In the genomic region with DNA sequence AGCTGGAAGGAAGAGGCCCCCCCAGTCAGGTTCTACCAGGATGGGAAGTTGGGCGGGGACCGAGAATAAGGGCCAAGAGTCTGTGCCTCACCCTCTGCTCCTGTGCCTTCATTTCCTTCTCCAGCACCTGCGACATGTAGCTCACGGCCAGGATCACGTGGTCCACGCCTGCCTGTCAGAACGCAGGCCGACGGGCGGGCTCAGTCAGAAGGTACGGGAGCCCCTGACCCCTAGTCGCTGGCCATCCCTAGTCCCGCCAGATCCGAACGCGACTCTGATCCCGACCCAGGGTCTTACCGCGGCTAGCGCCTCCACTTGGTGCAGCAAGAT, we compare ENCODE assay signal across 8 cellular contexts. TPM values are rescaled to one million over a fixed set of nuclear protein-coding genes. Genes with fewer than 3 reads are reported as not detected.
DNase-seq lines count a peak whose midpoint lies in the region; TF ChIP-seq lines count a peak whose summit lies in the region.

No MANE protein-coding gene starts in this region.

- TF ChIP-seq POLR2A in spleen (IDR thresholded peaks at IDR 0.05) = no peak

- peak; percentile 67 to 73 for DNase-seq in Caco-2
- peak; percentile 32 for DNase-seq in HT1080 (ENCODE audit: low read depth)
- DNase-seq in MCF 10A (ENCODE audit: unreplicated experiment) = peak; percentile 45
- peak; percentile 36 to 42 (median 40) for DNase-seq in immature natural killer cell
- DNase-seq in spleen = peak; percentile 93
- no peak for DNase-seq in HPDE6-E6E7 (ENCODE audit: extremely low spot score)
- no peak for DNase-seq in NCI-H187 treated with DMSO at 0.1 percent for 48 hours (lab: John Stamatoyannopoulos, UW)

- H3K36me3 Mint-ChIP-seq in Caco-2 (ENCODE audit: insufficient read depth, unreplicated experiment) (peaks cover 76% of the 10 kb centered on the region), MCF 10A (ENCODE audit: insufficient read depth, unreplicated experiment) (peaks cover 73% of the 10 kb centered on the region), immature natural killer cell (no peaks in the 10 kb centered on the region)
- H3K36me3 Mint-ChIP-seq in T-helper 1 cell treated with Interleukin-12 subunit alpha and Interleukin-12 subunit beta and Interleukin-4 antibody, amounts not matched to agents 30 μg/mL and 1 μg/mL, for 36 hours (ENCODE audit: low read depth) = peaks cover 24% of the 10 kb centered on the region

- H3K27me3 Mint-ChIP-seq in Caco-2 (ENCODE audit: insufficient read depth, unreplicated experiment) (no peaks in the 10 kb centered on the region), MCF 10A (ENCODE audit: insufficient read depth, unreplicated experiment) (no peaks in the 10 kb centered on the region), immature natural killer cell (ENCODE audit: low read depth in 3 of 3) (peaks cover 4 to 11% (median 6%) of the 10 kb centered on the region in 3 donors)
- H3K27me3 Mint-ChIP-seq in T-helper 1 cell treated with Interleukin-12 subunit alpha and Interleukin-12 subunit beta and Interleukin-4 antibody, amounts not matched to agents 30 μg/mL and 1 μg/mL, for 36 hours (ENCODE audit: low read depth) = no peaks in the 10 kb centered on the region

- no peak for TF ChIP-seq CTCF in Caco-2 (IDR thresholded peaks at IDR 0.05; ENCODE audit: insufficient read depth in 1 of 2, low read depth in 1 of 2, low read length in 1 of 2, severe bottlenecking in 1 of 2, unreplicated experiment in 1 of 2)
- no peak for TF ChIP-seq CTCF in MCF 10A (IDR thresholded peaks at IDR 0.05; ENCODE audit: unreplicated experiment)
- no peak for TF ChIP-seq CTCF in spleen (IDR thresholded peaks at IDR 0.05 in 8 of 11, conservative IDR thresholded peaks at IDR 0.05 in 3 of 11)

- peak overlapping the region; percentile 79 for H3K4me3 Mint-ChIP-seq in Caco-2 (ENCODE audit: unreplicated experiment)
- H3K4me3 Mint-ChIP-seq in T-helper 1 cell treated with Interleukin-12 subunit alpha and Interleukin-12 subunit beta and Interleukin-4 antibody, amounts not matched to agents 30 μg/mL and 1 μg/mL, for 36 hours = peak overlapping the region; percentile 94
- H3K4me3 Mint-ChIP-seq in MCF 10A (ENCODE audit: unreplicated experiment) = peak overlapping the region; percentile 83
- H3K4me3 Mint-ChIP-seq in immature natural killer cell = peak overlapping the region; percentile 92 to 95 (median 92)

- H3K36me3 ChIP-seq in Caco-2 (ENCODE audit: control insufficient read depth, insufficient read depth, low read length) = peaks cover 4% of the 10 kb centered on the region
- peaks cover 4 to 62% (median 40%) of the 10 kb centered on the region in 6 donors for H3K36me3 ChIP-seq in spleen

- H3K9me3 Mint-ChIP-seq in Caco-2 (ENCODE audit: unreplicated experiment) = no peaks in the 10 kb centered on the region
- H3K9me3 Mint-ChIP-seq in T-helper 1 cell treated with Interleukin-12 subunit alpha and Interleukin-12 subunit beta and Interleukin-4 antibody, amounts not matched to agents 30 μg/mL and 1 μg/mL, for 36 hours = no peaks in the 10 kb centered on the region
- H3K9me3 Mint-ChIP-seq in MCF 10A (ENCODE audit: unreplicated experiment) = no peaks in the 10 kb centered on the region
- peaks cover 0 to 1% (median 0%) of the 10 kb centered on the region in 6 donors for H3K9me3 Mint-ChIP-seq in immature natural killer cell

- BruUV-seq in Caco-2 (replicated peaks; lab: Mats Ljungman, UMichigan) (no TSS peak), MCF 10A (replicated peaks; lab: Mats Ljungman, UMichigan) (TSS peak; percentile 49)

- H3K4me1 Mint-ChIP-seq in Caco-2 (ENCODE audit: low read depth, unreplicated experiment) = peaks cover 7% of the 10 kb centered on the region
- H3K4me1 Mint-ChIP-seq in T-helper 1 cell treated with Interleukin-12 subunit alpha and Interleukin-12 subunit beta and Interleukin-4 antibody, amounts not matched to agents 30 μg/mL and 1 μg/mL, for 36 hours (ENCODE audit: low read depth) = peaks cover 34% of the 10 kb centered on the region
- H3K4me1 Mint-ChIP-seq in MCF 10A (ENCODE audit: insufficient read depth, unreplicated experiment) = peaks cover 18% of the 10 kb centered on the region
- peaks cover 37 to 44% of the 10 kb centered on the region in 2 donors for H3K4me1 Mint-ChIP-seq in immature natural killer cell

- H3K9me3 ChIP-seq in Caco-2 (no peaks in the 10 kb centered on the region), spleen (no peaks in the 10 kb centered on the region)

- H3K4me3 ChIP-seq in Caco-2 (ENCODE audit: low read depth, low read length) = peak overlapping the region; percentile 99
- peak overlapping the region; percentile 87 to 100 (median 92) for H3K4me3 ChIP-seq in spleen

- H3K27ac Mint-ChIP-seq in Caco-2 (ENCODE audit: unreplicated experiment) (peak overlapping the region; percentile 92), MCF 10A (ENCODE audit: low read depth, unreplicated experiment) (peak overlapping the region; percentile 78), immature natural killer cell (peak overlapping the region; percentile 85 to 97 (median 94))
- H3K27ac Mint-ChIP-seq in T-helper 1 cell treated with Interleukin-12 subunit alpha and Interleukin-12 subunit beta and Interleukin-4 antibody, amounts not matched to agents 30 μg/mL and 1 μg/mL, for 36 hours = peak overlapping the region; percentile 96

- WGBS in spleen, 5 donors = 0 to 1% (median 0%) methylated on average over 2 to 20 of the region's 20 CpGs

- intact Hi-C loops in Caco-2 (cut with micrococcal nuclease; ENCODE audit: unreplicated experiment) = loop anchor here (5.0 kb wide), 1 partner anchor 64 kb away; the partner anchor contains the start of gene IP6K1
- intact Hi-C loops in MCF 10A (cut with micrococcal nuclease) = loop anchor here (5.0 kb wide), 2 partner anchors 114 to 179 kb away; partner anchors contain the start of gene MST1R
- intact Hi-C loops in spleen (cut with DNase I; ENCODE audit: low total_unique reads) = no loop called here

- POLR2A ChIA-PET in Caco-2 (lab: Charles Lee) = no interaction called here
- POLR2A ChIA-PET in MCF 10A (lab: Yijun Ruan, JAX) = interaction anchor here (0.9 to 2.2 kb wide), 9 partner anchors 11 to 512 kb away, joined by 3 to 13 read pairs (median 4); partner anchors contain the start of genes INKA1 and IP6K1

- CTCF ChIA-PET in Caco-2 (lab: Charles Lee) = interaction anchor here (1.2 to 1.8 kb wide), 3 partner anchors 80 to 184 kb away, joined by 3 to 4 read pairs (median 4); partner anchors contain the start of gene INKA1
- CTCF ChIA-PET in MCF 10A (lab: Yijun Ruan, JAX) = interaction anchor here (1.1 to 1.4 kb wide), 3 partner anchors 79 to 116 kb away, joined by 3 to 4 read pairs (median 4); no protein-coding TSS in a partner anchor

- H3K4me1 ChIP-seq in Caco-2 = peaks cover 9% of the 10 kb centered on the region
- H3K4me1 ChIP-seq in spleen = peaks cover 26 to 78% (median 45%) of the 10 kb centered on the region in 6 donors

- peak overlapping the region; percentile 79 to 98 (median 94) for H3K27ac ChIP-seq in spleen

- H3K27me3 ChIP-seq in Caco-2 (replicated peaks; ENCODE audit: control insufficient read depth, insufficient read depth, low read length) (no peaks in the 10 kb centered on the region), spleen (replicated peaks in 1 of 7) (no peaks in the 10 kb centered on the region)

RNA-seq across cellular contexts. Expression of gene GMPPB, which starts 0.5 kb away (rescaled TPM):
- 26.2 and 26.5 TPM in 2 replicates for total RNA-seq in Caco-2 (2022)
- 25.9 and 31.0 TPM in 2 replicates for total RNA-seq in HT1080 (2014; rRNA removed; shearing (Covaris generic))
- 12.2 and 12.8 TPM in 2 replicates for polyA plus RNA-seq in HT1080 (2015; cell fraction: cytosol; rRNA removed)
- 25.1 and 27.7 TPM in 2 replicates for polyA plus RNA-seq in HT1080 (2015; cell fraction: nucleus; rRNA removed)
- total RNA-seq in MCF 10A (2022) = 84.3 and 88.1 TPM in 2 replicates
- 10 to 100 TPM; 13.5 to 35.2 (median 32.5) TPM for polyA plus RNA-seq in immature natural killer cell
- total RNA-seq in spleen = 10 to 100 TPM; 24.0 to 34.3 (median 30.0) TPM
- polyA plus RNA-seq in spleen = 10 to 100 TPM; 10.8 to 21.2 (median 11.1) TPM

RNA-seq across cellular contexts. Expression of gene AMIGO3, which starts 3.8 kb away (rescaled TPM):
- total RNA-seq in Caco-2 (2022) (not detected in 2 replicates), MCF 10A (2022) (0.79 TPM in 1 of 2 replicates, not detected in the other), spleen (1 to 10 TPM in 2 of 7 donors, under 1 TPM in 1, not detected in 4; 0.23 to 1.6 (median 1.4) TPM)
- 2.0 and 3.2 TPM in 2 replicates for total RNA-seq in HT1080 (2014; rRNA removed; shearing (Covaris generic))
- 0.50 and 1.1 TPM in 2 replicates for polyA plus RNA-seq in HT1080 (2015; cell fraction: cytosol; rRNA removed)
- 4.2 and 4.6 TPM in 2 replicates for polyA plus RNA-seq in HT1080 (2015; cell fraction: nucleus; rRNA removed)
- polyA plus RNA-seq in immature natural killer cell (1 to 10 TPM in 2 of 3 donors, not detected in 1; 1.5 to 1.7 TPM), spleen (1 to 10 TPM in 1 of 3 donors, under 1 TPM in 2; 0.52 to 1.1 (median 0.79) TPM)

RNA-seq across cellular contexts. Expression of gene RNF123, which starts 33.9 kb away (rescaled TPM):
- total RNA-seq in Caco-2 (2022) (45.2 and 50.3 TPM in 2 replicates), MCF 10A (2022) (47.8 and 48.6 TPM in 2 replicates), spleen (10 to 100 TPM; 34.9 to 57.5 (median 48.1) TPM)
- total RNA-seq in HT1080 (2014; rRNA removed; shearing (Covaris generic)) = 19.3 and 24.4 TPM in 2 replicates
- 33.3 and 37.5 TPM in 2 replicates for polyA plus RNA-seq in HT1080 (2015; cell fraction: cytosol; rRNA removed)
- polyA plus RNA-seq in HT1080 (2015; cell fraction: nucleus; rRNA removed) = 83.4 and 88.1 TPM in 2 replicates
- polyA plus RNA-seq in immature natural killer cell (10 to 100 TPM in 2 of 3 donors, 1 to 10 TPM in 1; 2.6 to 27.1 (median 11.8) TPM), spleen (10 to 100 TPM; 11.6 to 22.5 (median 18.0) TPM)

RNA-seq across cellular contexts. Expression of gene MST1, which starts 34.0 kb away (rescaled TPM):
- total RNA-seq in Caco-2 (2022) = 12.6 and 15.4 TPM in 2 replicates
- total RNA-seq in HT1080 (2014; rRNA removed; shearing (Covaris generic)) = 1.1 and 1.6 TPM in 2 replicates
- 1.6 and 2.7 TPM in 2 replicates for polyA plus RNA-seq in HT1080 (2015; cell fraction: cytosol; rRNA removed)
- 81.2 and 89.8 TPM in 2 replicates for polyA plus RNA-seq in HT1080 (2015; cell fraction: nucleus; rRNA removed)
- total RNA-seq in MCF 10A (2022) = 16.3 and 18.2 TPM in 2 replicates
- 1 to 10 TPM in 1 of 3 donors, under 1 TPM in 1, not detected in 1; 0.19 to 1.3 TPM for polyA plus RNA-seq in immature natural killer cell
- 10 to 100 TPM; 17.0 to 26.9 (median 21.1) TPM for total RNA-seq in spleen
- 10 to 100 TPM; 28.0 to 65.8 (median 43.4) TPM for polyA plus RNA-seq in spleen

RNA-seq across cellular contexts. Expression of gene APEH, which starts 49.1 kb away (rescaled TPM):
- total RNA-seq in Caco-2 (2022) (236 and 279 TPM in 2 replicates), MCF 10A (2022) (95.8 and 127 TPM in 2 replicates), spleen (10 to 100 TPM; 63.1 to 89.5 (median 78.7) TPM)
- 154 and 163 TPM in 2 replicates for total RNA-seq in HT1080 (2014; rRNA removed; shearing (Covaris generic))
- polyA plus RNA-seq in HT1080 (2015; cell fraction: cytosol; rRNA removed) = 96.5 and 105 TPM in 2 replicates
- 168 and 202 TPM in 2 replicates for polyA plus RNA-seq in HT1080 (2015; cell fraction: nucleus; rRNA removed)
- polyA plus RNA-seq in immature natural killer cell (100 to 1,000 TPM in 2 of 3 donors, 10 to 100 TPM in 1; 88.0 to 130 (median 121) TPM), spleen (10 to 100 TPM; 29.6 to 46.0 (median 42.7) TPM)

Comparison
In these comparisons a context has a peak if more than half of its experiments do, and no peak if none do; other contexts are left out.
1. DNase-seq: peak in Caco-2 (2 of 2), HT1080 (single experiment), MCF 10A (single experiment), immature natural killer cell (3 of 3) and spleen (single experiment); none in HPDE6-E6E7 (single experiment) and NCI-H187 treated with DMSO at 0.1 percent for 48 hours (single experiment).
2. Peak in every context shown above with its lines, with median percentiles within 50 percentile points of each other: H3K27ac Mint-ChIP-seq and H3K4me3 Mint-ChIP-seq.